In genomic region chr15:77437264-77437663, GRCh38 we compare ENCODE assay signal across 26 cellular contexts.
"Had no signal": no experiment of that assay in that cellular context is flagged by ENCODE, and none has a peak within 500 bp of the region (broad histone marks: within the 10 kb centered on the region; RNA-seq: fewer than 3 reads in every experiment).

No MANE protein-coding gene starts in this region.

- DNase-seq: dermis blood vessel endothelial cell; effector memory CD8-positive, alpha-beta T cell; erythroblast; esophagus squamous epithelium; foreskin melanocyte; glutamatergic neuron; heart right ventricle; hippocampal formation; left cardiac atrium; left lung; mesenchymal stem cell; mucosa of descending colon; naive B cell; nephron progenitor cell; nucleus accumbens; psoas muscle; right cardiac atrium; sigmoid colon; stimulated activated CD4-positive, alpha-beta T cell treated with anti-CD3 and anti-CD28 coated beads, Interleukin-2, amount 100 ng/mL, for 24 hours; stimulated activated CD4-positive, alpha-beta T cell treated with anti-CD3 and anti-CD28 coated beads, Interleukin-4, amount 100 ng/mL, for 24 hours; stimulated activated naive B cell treated with anti-CD40 and anti-IgM and Interleukin-4, amounts not matched to agents 10 μg/mL and 1 μg/mL and 100 μg/mL, for 72 hours; stomach; thyroid gland; trophoblast cell had no signal

- H3K4me3 Mint-ChIP-seq: effector memory CD8-positive, alpha-beta T cell; mesothelial cell of epicardium; nephron progenitor cell; stimulated activated naive B cell treated with anti-CD40 and anti-IgM and Interleukin-4, amounts not matched to agents 10 μg/mL and 1 μg/mL and 100 μg/mL, for 72 hours had no signal

- H3K27me3 ChIP-seq: esophagus squamous epithelium, heart right ventricle, left lung, sigmoid colon, stomach, thyroid gland had no signal

- H3K27me3 Mint-ChIP-seq: effector memory CD8-positive, alpha-beta T cell; naive B cell; stimulated activated naive B cell treated with anti-CD40 and anti-IgM and Interleukin-4, amounts not matched to agents 10 μg/mL and 1 μg/mL and 100 μg/mL, for 72 hours had no signal

- H3K36me3 Mint-ChIP-seq: naive B cell had no signal

- H3K27ac Mint-ChIP-seq: effector memory CD8-positive, alpha-beta T cell; mesothelial cell of epicardium; nephron progenitor cell had no signal

- H3K27ac ChIP-seq: coronary artery, esophagus squamous epithelium, heart right ventricle, left lung, psoas muscle, sigmoid colon, stomach, thyroid gland had no signal

- ATAC-seq: effector memory CD8-positive, alpha-beta T cell; heart right ventricle; left cardiac atrium; left lung; mucosa of descending colon; psoas muscle; right cardiac atrium had no signal

- H3K9me3 ChIP-seq: esophagus squamous epithelium, heart right ventricle, left lung, mucosa of descending colon, psoas muscle, sigmoid colon, stomach, thyroid gland had no signal

- H3K9me3 Mint-ChIP-seq: effector memory CD8-positive, alpha-beta T cell; naive B cell; nephron progenitor cell had no signal

- H3K4me3 ChIP-seq: coronary artery, esophagus squamous epithelium, heart right ventricle, left lung, mucosa of descending colon, psoas muscle, sigmoid colon, stomach, thyroid gland had no signal

- H3K36me3 ChIP-seq: heart right ventricle, left lung, stomach, thyroid gland had no signal
